Comparison of ENCODE assay signal across 14 cellular contexts in the genomic region with DNA sequence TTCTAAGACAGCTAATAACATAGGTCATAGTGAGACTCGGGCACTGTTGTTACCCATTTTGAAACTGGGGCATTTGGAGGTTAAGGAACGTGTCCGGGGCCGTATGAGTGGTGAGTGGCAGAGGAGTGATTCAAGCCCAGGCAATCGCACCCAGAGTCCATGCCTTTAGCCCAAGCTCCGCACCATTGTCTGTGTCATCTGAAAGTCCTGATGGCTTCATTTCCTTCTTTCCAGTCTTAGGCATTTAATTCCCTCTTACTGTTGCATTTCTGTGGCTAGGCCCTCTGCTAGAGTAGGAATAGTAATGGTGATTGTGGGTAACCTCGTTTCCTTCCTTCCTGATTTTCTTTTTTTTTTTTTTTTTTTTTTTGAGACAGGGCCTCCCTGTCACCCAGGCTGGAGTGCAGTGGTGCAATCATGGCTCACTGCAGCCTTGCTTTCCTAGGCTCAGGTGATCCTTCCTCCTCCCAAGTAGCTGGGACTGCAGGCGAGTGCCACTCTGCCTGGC. TPM values are rescaled to one million over a fixed set of nuclear protein-coding genes. Genes with fewer than 3 reads are reported as not detected.
DNase-seq lines count a peak whose midpoint lies in the region; ATAC-seq, FAIRE-seq and TF ChIP-seq lines count a peak whose summit lies in the region.
"Had no signal": no experiment of that assay in that cellular context is flagged by ENCODE, and none has a peak within 500 bp of the region (broad histone marks: within the 10 kb centered on the region; RNA-seq: fewer than 3 reads in every experiment).

No MANE protein-coding gene starts in this region.

- peaks cover 53 to 57% of the 10 kb centered on the region in 2 experiments for H3K4me1 ChIP-seq in neutrophil (ENCODE audit: control insufficient read depth in 1 of 2, insufficient read depth in 1 of 2, low read depth in 1 of 2, low read length in 1 of 2)
- no peaks in the 10 kb centered on the region for H3K4me1 ChIP-seq in Karpas-422 (ENCODE audit: low read length)

- no peaks in the 10 kb centered on the region for H3K9me2 ChIP-seq in Karpas-422 (replicated peaks; ENCODE audit: insufficient read depth, low read length)

- ATAC-seq in HG03108 (IDR thresholded peaks at IDR 0.05; ENCODE audit: unreplicated experiment), result no peak

- no peaks in the 10 kb centered on the region for H4K20me1 ChIP-seq in Karpas-422 (ENCODE audit: insufficient read depth, low read depth, low read length)

- TF ChIP-seq CTCF in bronchial epithelial cell (IDR thresholded peaks at IDR 0.05; ENCODE audit: insufficient read depth, low read length, severe bottlenecking) (no peak), neutrophil (IDR thresholded peaks at IDR 0.05) (no peak)

- H3K4me3 ChIP-seq in bronchial epithelial cell (ENCODE audit: low read depth, low read length) (no peak overlapping the region), neutrophil (ENCODE audit: low read depth in 1 of 2, low read length in 1 of 2) (peak overlapping the region in 1 of 2 experiments; percentile 32), Karpas-422 (ENCODE audit: low read length) (no peak overlapping the region)
- H3K4me3 ChIP-seq: adrenal gland, esophagus squamous epithelium, upper lobe of left lung had no signal

- H3K36me3 ChIP-seq in bronchial epithelial cell (ENCODE audit: control insufficient read depth, insufficient read depth, low read length) (peaks cover 1% of the 10 kb centered on the region), neutrophil (no peaks in the 10 kb centered on the region), Karpas-422 (ENCODE audit: insufficient read depth, low read length) (no peaks in the 10 kb centered on the region)
- H3K36me3 ChIP-seq: adrenal gland had no signal

- H3K9ac ChIP-seq in Karpas-422 (ENCODE audit: low read length), result no peak overlapping the region

- no peaks in the 10 kb centered on the region for H3K27me3 ChIP-seq in bronchial epithelial cell (ENCODE audit: control insufficient read depth, insufficient read depth, low read length)
- no peaks in the 10 kb centered on the region for H3K27me3 ChIP-seq in neutrophil
- H3K27me3 ChIP-seq in Karpas-422 (ENCODE audit: low read length), result no peaks in the 10 kb centered on the region
- H3K27me3 ChIP-seq: adrenal gland, esophagus squamous epithelium, upper lobe of left lung had no signal

- peaks cover 3% of the 10 kb centered on the region; the same call in 1 of the 2 replicates for H3K79me2 ChIP-seq in Karpas-422 (ENCODE audit: low read length)

- H3K4me2 ChIP-seq in Karpas-422 (ENCODE audit: low read depth, low read length, poor library complexity, severe bottlenecking), result no peak overlapping the region

- DNase-seq in GF-D8 (lab: John Stamatoyannopoulos, UW), result peak; percentile 89
- peak; percentile 74 to 77 for DNase-seq in NOMO-1 (lab: John Stamatoyannopoulos, UW; ENCODE audit: unreplicated experiment in 2 of 2)
- peak; percentile 30 for DNase-seq in bronchial epithelial cell (ENCODE audit: low read depth)
- no peak for DNase-seq in Karpas-422
- DNase-seq in NCI-H1694 treated with DMSO at 0.1 percent for 48 hours (lab: John Stamatoyannopoulos, UW), result no peak
- DNase-seq: activated CD4-positive, alpha-beta T cell treated with anti-CD3 and anti-CD28 coated beads, Interleukin-2, amount 10 ng/mL, durations not matched to agents 24 days and 14 days; adrenal gland; esophagus squamous epithelium; H7; NCI-H1694 had no signal

- H3K9me3 ChIP-seq in neutrophil (no peaks in the 10 kb centered on the region), Karpas-422 (ENCODE audit: low read length) (no peaks in the 10 kb centered on the region)
- H3K9me3 ChIP-seq: adrenal gland, esophagus squamous epithelium, upper lobe of left lung had no signal

- no peak overlapping the region for H2AFZ ChIP-seq in Karpas-422 (ENCODE audit: low read length)

- H3K27ac ChIP-seq in neutrophil (peak overlapping the region; percentile 65), Karpas-422 (ENCODE audit: low read length) (no peak overlapping the region)
- H3K27ac ChIP-seq: adrenal gland, esophagus squamous epithelium, RWPE1, upper lobe of left lung had no signal

- FAIRE-seq in bronchial epithelial cell (lab: Jason Lieb, UNC), result no peak

RNA-seq across cellular contexts. Expression of a gene that starts 49.8 kb away (rescaled TPM):
- total RNA-seq in bronchial epithelial cell, result 41.9 and 70.2 TPM in 2 replicates
- total RNA-seq in Karpas-422 (2014; rRNA removed; shearing (Covaris generic); ENCODE audit: low replicate concordance), result 25.1 and 37.0 TPM in 2 replicates

RNA-seq across cellular contexts. Expression of a gene that starts 56.6 kb away (rescaled TPM):
- total RNA-seq in bronchial epithelial cell, result 9.2 and 11.4 TPM in 2 replicates
- total RNA-seq in Karpas-422 (2014; rRNA removed; shearing (Covaris generic); ENCODE audit: low replicate concordance), result 16.0 and 18.4 TPM in 2 replicates

Comparison
In these comparisons a context has a peak if more than half of its experiments do, and no peak if none do; other contexts are left out.
1. DNase-seq: peak in GF-D8 (single experiment), NOMO-1 (2 of 2) and bronchial epithelial cell (single experiment); none in Karpas-422 (single experiment) and NCI-H1694 treated with DMSO at 0.1 percent for 48 hours (single experiment).